Comparison of ENCODE assay signal across 8 cellular contexts in the genomic region with DNA sequence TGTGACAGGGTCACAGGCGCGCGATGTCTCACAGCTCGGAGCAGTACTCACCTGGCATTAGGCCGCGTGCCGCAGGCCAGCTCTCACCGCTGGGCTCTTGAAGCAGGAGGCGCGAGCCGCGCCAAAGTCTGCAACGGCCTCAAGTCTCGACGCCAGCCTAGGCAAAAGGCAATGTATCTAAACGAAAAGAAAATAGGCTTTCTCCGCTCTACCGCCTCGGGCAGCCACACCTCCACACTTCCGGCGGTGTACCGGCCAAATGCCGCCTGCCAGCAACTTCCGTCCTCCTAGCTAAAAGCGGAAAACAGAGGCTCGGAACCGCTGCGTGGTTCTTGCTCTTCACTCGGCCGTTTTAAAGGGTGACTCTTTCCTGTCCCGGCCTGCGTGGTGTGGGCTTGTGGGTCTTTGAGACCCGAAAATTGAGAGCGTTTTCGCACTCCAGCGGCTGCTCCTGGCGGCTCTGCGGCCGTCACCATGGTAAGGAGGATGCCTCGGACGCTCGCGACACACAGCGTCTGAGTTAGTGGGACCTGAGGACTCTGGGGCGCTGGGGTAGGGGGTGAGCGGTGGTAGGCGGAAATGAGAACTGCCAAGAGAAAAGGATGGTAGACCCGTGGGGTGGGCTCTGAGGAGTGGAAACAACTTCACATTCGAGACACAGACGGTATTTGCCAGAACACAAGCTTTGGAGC. TPM values are rescaled to one million over a fixed set of nuclear protein-coding genes. Genes with fewer than 3 reads are reported as not detected.
A peak's percentile ranks its signal among the peaks of the same experiment; 100 is the strongest.
DNase-seq lines count a peak whose midpoint lies in the region; ATAC-seq and TF ChIP-seq lines count a peak whose summit lies in the region.

A gene with protein sequence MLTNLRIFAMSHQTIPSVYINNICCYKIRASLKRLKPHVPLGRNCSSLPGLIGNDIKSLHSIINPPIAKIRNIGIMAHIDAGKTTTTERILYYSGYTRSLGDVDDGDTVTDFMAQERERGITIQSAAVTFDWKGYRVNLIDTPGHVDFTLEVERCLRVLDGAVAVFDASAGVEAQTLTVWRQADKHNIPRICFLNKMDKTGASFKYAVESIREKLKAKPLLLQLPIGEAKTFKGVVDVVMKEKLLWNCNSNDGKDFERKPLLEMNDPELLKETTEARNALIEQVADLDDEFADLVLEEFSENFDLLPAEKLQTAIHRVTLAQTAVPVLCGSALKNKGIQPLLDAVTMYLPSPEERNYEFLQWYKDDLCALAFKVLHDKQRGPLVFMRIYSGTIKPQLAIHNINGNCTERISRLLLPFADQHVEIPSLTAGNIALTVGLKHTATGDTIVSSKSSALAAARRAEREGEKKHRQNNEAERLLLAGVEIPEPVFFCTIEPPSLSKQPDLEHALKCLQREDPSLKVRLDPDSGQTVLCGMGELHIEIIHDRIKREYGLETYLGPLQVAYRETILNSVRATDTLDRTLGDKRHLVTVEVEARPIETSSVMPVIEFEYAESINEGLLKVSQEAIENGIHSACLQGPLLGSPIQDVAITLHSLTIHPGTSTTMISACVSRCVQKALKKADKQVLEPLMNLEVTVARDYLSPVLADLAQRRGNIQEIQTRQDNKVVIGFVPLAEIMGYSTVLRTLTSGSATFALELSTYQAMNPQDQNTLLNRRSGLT (minus strand): TSS at position 231 of the 692 bp plus-strand sequence. CDS start 3,375 bp downstream, outside the sequence.
A gene (plus strand): TSS at position 363 of the 692 bp plus-strand sequence. CDS start 112 bp downstream, at position 475.

- H3K4me1 ChIP-seq in left ventricle myocardium inferior (peaks cover 50% of the 10 kb centered on the region), prostate gland (replicated peaks) (peaks cover 5% of the 10 kb centered on the region), urinary bladder (ENCODE audit: insufficient read depth) (peaks cover 2% of the 10 kb centered on the region)

- WGBS in prostate gland = under 1% methylated on average over 49 of the region's 50 CpGs
- under 1% methylated on average over 50 of the region's 50 CpGs for WGBS in urinary bladder

- H3K4me3 ChIP-seq in left ventricle myocardium inferior (peak within 1 kb of the TSS; percentile 90), prostate gland (peak within 1 kb of the TSS; percentile 87 to 94), urinary bladder (ENCODE audit: low read depth, low read length) (peak within 1 kb of the TSS; percentile 82)

- peak; percentile 12 for TF ChIP-seq POLR2A in prostate gland (IDR thresholded peaks at IDR 0.05)

- H3K36me3 ChIP-seq in left ventricle myocardium inferior = peaks cover 43% of the 10 kb centered on the region
- H3K36me3 ChIP-seq in prostate gland = peaks cover 0 to 2% of the 10 kb centered on the region in 2 donors
- no peaks in the 10 kb centered on the region for H3K36me3 ChIP-seq in urinary bladder (ENCODE audit: insufficient read depth)

- H3K27ac ChIP-seq in left ventricle myocardium inferior (replicated peaks) = peak within 1 kb of the TSS; percentile 84
- H3K27ac ChIP-seq in prostate gland = peak within 1 kb of the TSS; percentile 80 to 81
- H3K27ac ChIP-seq in urinary bladder (ENCODE audit: low read depth) = peak within 1 kb of the TSS; percentile 90

- H3K27ac Mint-ChIP-seq in T-helper 1 cell treated with Interleukin-12 subunit alpha and Interleukin-12 subunit beta and Interleukin-4 antibody, amounts not matched to agents 30 μg/mL and 1 μg/mL, for 36 hours = peak within 1 kb of the TSS; percentile 98

- intact Hi-C loops in left ventricle myocardium inferior (cut with micrococcal nuclease) (no loop called here), prostate gland (cut with DNase I) (loop anchor here (2.0 to 5.0 kb wide), 2 partner anchors 95 to 152 kb away; no protein-coding TSS in a partner anchor)

- H3K9me3 ChIP-seq in left ventricle myocardium inferior (replicated peaks) (no peaks in the 10 kb centered on the region), prostate gland (no peaks in the 10 kb centered on the region)

- H3K9me3 Mint-ChIP-seq in T-helper 1 cell treated with Interleukin-12 subunit alpha and Interleukin-12 subunit beta and Interleukin-4 antibody, amounts not matched to agents 30 μg/mL and 1 μg/mL, for 36 hours = no peaks in the 10 kb centered on the region

- peak within 1 kb of the TSS; percentile 99 for H3K4me3 Mint-ChIP-seq in T-helper 1 cell treated with Interleukin-12 subunit alpha and Interleukin-12 subunit beta and Interleukin-4 antibody, amounts not matched to agents 30 μg/mL and 1 μg/mL, for 36 hours

- H3K36me3 Mint-ChIP-seq in T-helper 1 cell treated with Interleukin-12 subunit alpha and Interleukin-12 subunit beta and Interleukin-4 antibody, amounts not matched to agents 30 μg/mL and 1 μg/mL, for 36 hours (ENCODE audit: low read depth) = peaks cover 13% of the 10 kb centered on the region

- in situ Hi-C loops in GM13977 (cut with MboI; ENCODE audit: low pct_unique_long_range_greater_than_20kb, low sequenced_read_pairs, unreplicated experiment) = loop anchor here (25.0 kb wide), 1 partner anchor 145 kb away; no protein-coding TSS in a partner anchor

- ATAC-seq in HG02884 (IDR thresholded peaks at IDR 0.05; ENCODE audit: unreplicated experiment) = peak; percentile 82

- H3K27me3 ChIP-seq in left ventricle myocardium inferior (ENCODE audit: low read depth) (no peaks in the 10 kb centered on the region), prostate gland (replicated peaks; ENCODE audit: insufficient read depth) (no peaks in the 10 kb centered on the region)

- TF ChIP-seq CTCF in GM13977 (IDR thresholded peaks at IDR 0.05; ENCODE audit: extremely low read depth, insufficient read depth, missing control alignments) (no peak), left ventricle myocardium inferior (IDR thresholded peaks at IDR 0.05; ENCODE audit: borderline replicate concordance) (no peak), prostate gland (IDR thresholded peaks at IDR 0.05) (peak in 1 of 4 experiments; percentile 12)

- peak; percentile 77 for DNase-seq in GM13977 (ENCODE audit: low spot score)
- DNase-seq in NCI-H1694 (lab: John Stamatoyannopoulos, UW) = peak; percentile 86
- DNase-seq in amygdala (lab: John Stamatoyannopoulos, UW) = peak; percentile 71 to 98 (median 90)
- peak; percentile 93 for DNase-seq in left ventricle myocardium inferior
- peak; percentile 90 for DNase-seq in prostate gland (ENCODE audit: low spot score)

- no peaks in the 10 kb centered on the region for H3K27me3 Mint-ChIP-seq in T-helper 1 cell treated with Interleukin-12 subunit alpha and Interleukin-12 subunit beta and Interleukin-4 antibody, amounts not matched to agents 30 μg/mL and 1 μg/mL, for 36 hours (ENCODE audit: low read depth)

- peaks cover 19% of the 10 kb centered on the region for H3K4me1 Mint-ChIP-seq in T-helper 1 cell treated with Interleukin-12 subunit alpha and Interleukin-12 subunit beta and Interleukin-4 antibody, amounts not matched to agents 30 μg/mL and 1 μg/mL, for 36 hours (ENCODE audit: low read depth)

RNA-seq across cellular contexts. Expression of the first gene that starts in this region (rescaled TPM):
- total RNA-seq in left ventricle myocardium inferior (47.3 TPM), prostate gland (10 to 100 TPM; 21.9 to 34.7 TPM), urinary bladder (52.0 TPM)
- polyA plus RNA-seq in urinary bladder = 14.1 TPM

RNA-seq across cellular contexts. Expression of the second gene that starts in this region (rescaled TPM):
- 44.1 TPM for total RNA-seq in left ventricle myocardium inferior
- 100 to 1,000 TPM in 1 of 2 donors, 10 to 100 TPM in 1; 59.2 to 130 TPM for total RNA-seq in prostate gland
- total RNA-seq in urinary bladder = 69.2 TPM
- 135 TPM for polyA plus RNA-seq in urinary bladder

Comparison
In these comparisons a context has a peak if more than half of its experiments do, and no peak if none do; other contexts are left out.
1. Peak in every context shown above with its lines: DNase-seq, ATAC-seq, H3K4me3 ChIP-seq and H3K27ac ChIP-seq.